ENCODE assay signal across 10 cellular contexts in genomic region chr20:50663095-50663821, GRCh38. TPM values are rescaled to one million over a fixed set of nuclear protein-coding genes. Genes with fewer than 3 reads are reported as not detected.
DNase-seq lines count a peak whose midpoint lies in the region; ATAC-seq, FAIRE-seq and TF ChIP-seq lines count a peak whose summit lies in the region.
"Had no signal": no experiment of that assay in that cellular context is flagged by ENCODE, and none has a peak within 500 bp of the region (broad histone marks: within the 10 kb centered on the region; RNA-seq: fewer than 3 reads in every experiment).

No MANE protein-coding gene starts in this region.

- ATAC-seq in GM21529 (IDR thresholded peaks at IDR 0.05; ENCODE audit: unreplicated experiment) = no peak
- no peak for ATAC-seq in GM21360 (IDR thresholded peaks at IDR 0.05; ENCODE audit: unreplicated experiment)

- H3K9me1 ChIP-seq in keratinocyte (ENCODE audit: control insufficient read depth, extremely low read depth, insufficient read depth, low read length) = no peaks in the 10 kb centered on the region

- peak; percentile 39 to 50 (median 50) for TF ChIP-seq CTCF in keratinocyte (optimal IDR thresholded peaks at IDR 0.05 in 1 of 3, IDR thresholded peaks at IDR 0.05 in 1 of 3, conservative IDR thresholded peaks at IDR 0.05 in 1 of 3; ENCODE audit: extremely low read depth in 1 of 3, insufficient read depth in 2 of 3, low read length in 3 of 3)

- no peaks in the 10 kb centered on the region for H3K36me3 Mint-ChIP-seq in activated T-cell treated with anti-CD3 and anti-CD28 coated beads, Interleukin-2, amount 50 U/mL, for 24 hours (ENCODE audit: low read depth)
- H3K36me3 Mint-ChIP-seq: activated naive CD4-positive, alpha-beta T cell treated with anti-CD3 and anti-CD28 coated beads, Interleukin-2, amount 50 U/mL, for 72 hours had no signal

- FAIRE-seq in keratinocyte (lab: Jason Lieb, UNC) = no peak
- FAIRE-seq: islet of Langerhans had no signal

- H3K9me3 ChIP-seq in keratinocyte (ENCODE audit: control insufficient read depth, low read depth, low read length) = no peaks in the 10 kb centered on the region

- peaks cover 13% of the 10 kb centered on the region for H3K27me3 Mint-ChIP-seq in activated T-cell treated with anti-CD3 and anti-CD28 coated beads, Interleukin-2, amount 50 U/mL, for 24 hours

- no peaks in the 10 kb centered on the region for H3K27me3 ChIP-seq in keratinocyte (ENCODE audit: control insufficient read depth, extremely low read depth, insufficient read depth, low read length)

- no peaks in the 10 kb centered on the region for H3K36me3 ChIP-seq in keratinocyte (ENCODE audit: control insufficient read depth in 2 of 2, extremely low read depth in 1 of 2, insufficient read depth in 2 of 2, low read length in 2 of 2)

- peak overlapping the region; percentile 52 for H3K4me2 ChIP-seq in keratinocyte (ENCODE audit: control insufficient read depth, extremely low read depth, insufficient read depth, low read depth, low read length)

- peaks cover 6% of the 10 kb centered on the region for H3K4me1 ChIP-seq in keratinocyte (ENCODE audit: control insufficient read depth, extremely low read depth, insufficient read depth, low read length)

- no peaks in the 10 kb centered on the region for H3K4me1 Mint-ChIP-seq in activated T-cell treated with anti-CD3 and anti-CD28 coated beads, Interleukin-2, amount 50 U/mL, for 24 hours (ENCODE audit: low read depth)

- H3K4me3 ChIP-seq in keratinocyte (ENCODE audit: control insufficient read depth in 2 of 3, extremely low read depth in 1 of 3, insufficient read depth in 2 of 3, low read depth in 1 of 3, low read length in 3 of 3) = no peak overlapping the region

- in situ Hi-C loops in ACHN (cut with HindIII; ENCODE audit: low pct_ligation_motif_present, low pct_unique_long_range_greater_than_20kb, low sequenced_read_pairs) = no loop called here
- in situ Hi-C loops in SK-MEL-5 (cut with HindIII; ENCODE audit: low pct_unique_long_range_greater_than_20kb, low sequenced_read_pairs) = no loop called here

- dilution Hi-C loops in keratinocyte (cut with MboI; ENCODE audit: extremely low pct_ligation_motif_present, low sequenced_read_pairs) = loop anchor here (10.0 kb wide), 1 partner anchor 72 kb away; the partner anchor contains the start of gene PARD6B

- no peak overlapping the region for H3K27ac ChIP-seq in keratinocyte (ENCODE audit: control insufficient read depth, insufficient read depth, low read length)

- no peak overlapping the region for H2AFZ ChIP-seq in keratinocyte (ENCODE audit: control insufficient read depth, low read length)

- no peaks in the 10 kb centered on the region for H4K20me1 ChIP-seq in keratinocyte (ENCODE audit: control insufficient read depth, extremely low read depth, insufficient read depth, low read length)

- H3K9me3 Mint-ChIP-seq in activated T-cell treated with anti-CD3 and anti-CD28 coated beads, Interleukin-2, amount 50 U/mL, for 24 hours = no peaks in the 10 kb centered on the region
- H3K9me3 Mint-ChIP-seq: activated naive CD4-positive, alpha-beta T cell treated with anti-CD3 and anti-CD28 coated beads, Interleukin-2, amount 50 U/mL, for 72 hours had no signal

- no peaks in the 10 kb centered on the region for H3K79me2 ChIP-seq in keratinocyte (ENCODE audit: control insufficient read depth, insufficient read depth, low read length)

- H3K4me3 Mint-ChIP-seq in activated T-cell treated with anti-CD3 and anti-CD28 coated beads, Interleukin-2, amount 50 U/mL, for 24 hours = no peak overlapping the region

- DNase-seq in ACHN (peak; percentile 63), HPDE6-E6E7 (ENCODE audit: extremely low spot score) (peak; percentile 95), SK-MEL-5 (ENCODE audit: low read depth, low spot score) (peak; percentile 67), keratinocyte (ENCODE audit: low read depth, low spot score) (peak; percentile 73), NCI-H2227 treated with DMSO at 0.1 percent for 48 hours (lab: John Stamatoyannopoulos, UW) (no peak)
- no peak for DNase-seq in activated T-cell treated with anti-CD3 and anti-CD28 coated beads, Interleukin-2, amount 50 U/mL, for 24 hours

- H3K27ac Mint-ChIP-seq in activated T-cell treated with anti-CD3 and anti-CD28 coated beads, Interleukin-2, amount 50 U/mL, for 24 hours = no peak overlapping the region
- H3K27ac Mint-ChIP-seq: activated naive CD4-positive, alpha-beta T cell treated with anti-CD3 and anti-CD28 coated beads, Interleukin-2, amount 50 U/mL, for 72 hours had no signal

- no peak overlapping the region for H3K9ac ChIP-seq in keratinocyte (ENCODE audit: control insufficient read depth, extremely low read depth, insufficient read depth, low read length)

RNA-seq across cellular contexts. Expression of gene RIPOR3, which starts 28.1 kb away (rescaled TPM):
- total RNA-seq in SK-MEL-5 (2014; rRNA removed; shearing (Covaris generic)) = not detected in 2 replicates
- not detected in 2 replicates for polyA plus RNA-seq in SK-MEL-5 (2015; cell fraction: cytosol; rRNA removed)
- polyA plus RNA-seq in SK-MEL-5 (2015; cell fraction: nucleus; rRNA removed) = not detected in 2 replicates
- polyA plus RNA-seq in keratinocyte = 0.10 to 0.40 TPM (median 0.10 TPM) in 3 replicates
- polyA plus RNA-seq in keratinocyte (2011; ENCODE audit: low read depth) = 0.42 TPM
- polyA plus RNA-seq in keratinocyte (2011; cell fraction: cytosol; rRNA removed) = 0.05 and 0.06 TPM in 2 replicates
- polyA plus RNA-seq in keratinocyte (2011; cell fraction: nucleus; rRNA removed) = 0.43 and 0.44 TPM in 2 replicates
- 0.22 and 1.2 TPM in 2 replicates for polyA plus RNA-seq in keratinocyte (2012; ENCODE audit: low replicate concordance)
- polyA minus RNA-seq in keratinocyte = 0.10 to 0.72 TPM in 2 of 3 replicates, not detected in the other
- polyA minus RNA-seq in keratinocyte (2011; cell fraction: cytosol; rRNA and poly(A)+ RNA removed) = not detected
- 0.11 and 0.31 TPM in 2 replicates for polyA minus RNA-seq in keratinocyte (2011; cell fraction: nucleus; rRNA and poly(A)+ RNA removed)

Comparison
In these comparisons a context has a peak if more than half of its experiments do, and no peak if none do; other contexts are left out.
1. DNase-seq: peak in ACHN (single experiment), HPDE6-E6E7 (single experiment), SK-MEL-5 (single experiment) and keratinocyte (single experiment); none in activated T-cell treated with anti-CD3 and anti-CD28 coated beads, Interleukin-2, amount 50 U/mL, for 24 hours (single experiment) and NCI-H2227 treated with DMSO at 0.1 percent for 48 hours (single experiment).